9 cellular contexts compared by ENCODE assay signal in the genomic region with DNA sequence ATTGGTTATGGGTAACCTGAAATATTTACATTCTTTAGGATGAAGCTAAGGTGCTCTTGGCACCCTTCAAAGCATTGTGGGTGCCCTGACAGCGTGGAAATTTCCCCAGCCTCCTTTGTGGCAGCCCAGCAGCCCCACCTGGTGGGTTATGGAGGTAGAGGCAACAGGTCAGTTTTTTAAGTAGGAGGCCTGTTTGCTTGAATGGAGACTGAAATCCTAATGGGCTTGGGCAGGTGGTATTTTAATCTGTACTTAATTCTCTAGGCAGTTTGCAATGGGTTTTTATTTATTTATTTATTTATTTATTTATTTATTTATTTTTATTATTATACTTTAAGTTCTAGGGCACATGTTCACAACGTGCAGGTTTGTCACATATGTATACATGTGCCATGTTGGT.
A peak's percentile ranks its signal among the peaks of the same experiment; 100 is the strongest.
DNase-seq lines count a peak whose midpoint lies in the region; ATAC-seq and TF ChIP-seq lines count a peak whose summit lies in the region.
"Had no signal": no experiment of that assay in that cellular context is flagged by ENCODE, and none has a peak within 500 bp of the region (broad histone marks: within the 10 kb centered on the region; RNA-seq: fewer than 3 reads in every experiment).

No MANE protein-coding gene starts in this region.

- DNase-seq in COR-L47 (lab: John Stamatoyannopoulos, UW) (peak; percentile 13), NAMALWA (ENCODE audit: low spot score) (peak; percentile 79), natural killer cell (peak; percentile 24), upper lobe of right lung (peak; percentile 74), anterior cingulate cortex (lab: John Stamatoyannopoulos, UW) (no peak)
- peak; percentile 53 for DNase-seq in activated CD4-positive, alpha-beta T cell treated with anti-CD3 and anti-CD28 coated beads, Interleukin-2, amount 50 U/mL, for 1 hour
- peak; percentile 24 for DNase-seq in effector CD8-positive, alpha-beta T cell (lab: John Stamatoyannopoulos, UW)

- no peaks in the 10 kb centered on the region for H3K4me1 Mint-ChIP-seq in natural killer cell

- no peak overlapping the region for H3K27ac ChIP-seq in upper lobe of right lung

- no peaks in the 10 kb centered on the region for H3K4me1 ChIP-seq in upper lobe of right lung

- TF ChIP-seq CTCF in natural killer cell (IDR thresholded peaks at IDR 0.05) (peak; percentile 55), upper lobe of right lung (IDR thresholded peaks at IDR 0.05) (peak; percentile 71)

- H3K4me3 Mint-ChIP-seq in natural killer cell = no peak overlapping the region
- H3K4me3 Mint-ChIP-seq: stimulated activated naive CD8-positive, alpha-beta T cell treated with anti-CD3 and anti-CD28 coated beads, Interleukin-15, Interleukin-2, amounts not matched to agents 100 ng/mL and 50 ng/mL, for 24 hours had no signal

- no peaks in the 10 kb centered on the region for H3K36me3 ChIP-seq in upper lobe of right lung

- ATAC-seq in GM21447 (IDR thresholded peaks at IDR 0.05; ENCODE audit: unreplicated experiment) = peak; percentile 67
- peak; percentile 74 to 83 (median 80) for ATAC-seq in natural killer cell
- ATAC-seq in upper lobe of right lung = peak; percentile 95

- peaks cover 0 to 7% of the 10 kb centered on the region in 2 donors for H3K27me3 Mint-ChIP-seq in natural killer cell (ENCODE audit: low read depth in 2 of 2)
- H3K27me3 Mint-ChIP-seq: stimulated activated naive CD8-positive, alpha-beta T cell treated with anti-CD3 and anti-CD28 coated beads, Interleukin-15, Interleukin-2, amounts not matched to agents 100 ng/mL and 50 ng/mL, for 24 hours had no signal

- intact Hi-C loops in natural killer cell (cut with micrococcal nuclease) = loop anchor here (1.0 to 10.0 kb wide), 3 partner anchors 16 to 370 kb away; no protein-coding TSS in a partner anchor
- intact Hi-C loops in upper lobe of right lung (cut with DNase I) = no loop called here

- no peaks in the 10 kb centered on the region for H3K36me3 Mint-ChIP-seq in natural killer cell

- H3K9me3 Mint-ChIP-seq in natural killer cell = no peaks in the 10 kb centered on the region
- H3K9me3 Mint-ChIP-seq: stimulated activated naive CD8-positive, alpha-beta T cell treated with anti-CD3 and anti-CD28 coated beads, Interleukin-15, Interleukin-2, amounts not matched to agents 100 ng/mL and 50 ng/mL, for 24 hours had no signal

- no peaks in the 10 kb centered on the region for H3K9me3 ChIP-seq in upper lobe of right lung

- H3K4me3 ChIP-seq in upper lobe of right lung = no peak overlapping the region

- no peak overlapping the region for H3K27ac Mint-ChIP-seq in natural killer cell
- H3K27ac Mint-ChIP-seq: stimulated activated naive CD8-positive, alpha-beta T cell treated with anti-CD3 and anti-CD28 coated beads, Interleukin-15, Interleukin-2, amounts not matched to agents 100 ng/mL and 50 ng/mL, for 24 hours had no signal

- H3K27me3 ChIP-seq in upper lobe of right lung = no peaks in the 10 kb centered on the region

Comparison
In these comparisons a context has a peak if more than half of its experiments do, and no peak if none do; other contexts are left out.
1. DNase-seq: peak in COR-L47 (single experiment), NAMALWA (single experiment), activated CD4-positive, alpha-beta T cell treated with anti-CD3 and anti-CD28 coated beads, Interleukin-2, amount 50 U/mL, for 1 hour (single experiment), effector CD8-positive, alpha-beta T cell (single experiment), natural killer cell (single experiment) and upper lobe of right lung (single experiment); none in anterior cingulate cortex (0 of 58).
2. Peak in every context shown above with its lines, with median percentiles within 50 percentile points of each other: ATAC-seq.